17 cellular contexts compared by ENCODE assay signal in genomic region chr2:95041824-95042442, GRCh38. TPM values are rescaled to one million over a fixed set of nuclear protein-coding genes. Genes with fewer than 3 reads are reported as not detected.
DNase-seq lines count a peak whose midpoint lies in the region; ATAC-seq lines count a peak whose summit lies in the region.
"Had no signal": no experiment of that assay in that cellular context is flagged by ENCODE, and none has a peak within 500 bp of the region (broad histone marks: within the 10 kb centered on the region; RNA-seq: fewer than 3 reads in every experiment).

No MANE protein-coding gene starts in this region.

- H3K4me3 Mint-ChIP-seq in activated CD4-positive, alpha-beta memory T cell treated with anti-CD3 and anti-CD28 coated beads for 36 hours, result peak overlapping the region; percentile 43
- H3K4me3 Mint-ChIP-seq: naive B cell had no signal

- peaks cover 12% of the 10 kb centered on the region for H3K36me3 Mint-ChIP-seq in activated CD4-positive, alpha-beta memory T cell treated with anti-CD3 and anti-CD28 coated beads for 36 hours

- POLR2A ChIA-PET in activated CD4-positive, alpha-beta memory T cell treated with anti-CD3 and anti-CD28 coated beads for 36 hours (lab: Charles Lee), result interaction anchor here (0.7 to 1.1 kb wide), 7 partner anchors 10 to 225 kb away, joined by 3 to 6 read pairs (median 4); partner anchors contain the start of gene MAL

- ATAC-seq in GM18511 (IDR thresholded peaks at IDR 0.05; ENCODE audit: unreplicated experiment) (peak; percentile 42), GM19463 (IDR thresholded peaks at IDR 0.05; ENCODE audit: unreplicated experiment) (peak; percentile 42), HG02870 (IDR thresholded peaks at IDR 0.05; ENCODE audit: unreplicated experiment) (no peak)
- ATAC-seq: left colon had no signal

- peak; percentile 65 for DNase-seq in activated CD4-positive, alpha-beta memory T cell treated with anti-CD3 and anti-CD28 coated beads for 36 hours
- DNase-seq in CD1c-positive myeloid dendritic cell (ENCODE audit: extremely low spot score) (no peak), GM03348 (ENCODE audit: low spot score) (no peak)
- DNase-seq: left colon; naive B cell; NCI-H2227 treated with DMSO at 0.1 percent for 48 hours; SK-N-SH; stimulated activated CD4-positive, alpha-beta T cell treated with anti-CD3 and anti-CD28 coated beads, Interleukin-1b, Interleukin-23, amount 100 ng/mL, for 48 hours; upper lobe of left lung had no signal

- CTCF ChIA-PET in activated CD4-positive, alpha-beta memory T cell treated with anti-CD3 and anti-CD28 coated beads for 36 hours (lab: Charles Lee), result interaction anchor here (0.9 to 7.0 kb wide), 9 partner anchors 9 to 85 kb away, joined by 3 to 49 read pairs (median 4); no protein-coding TSS in a partner anchor

- peak overlapping the region; percentile 87 for H3K27ac ChIP-seq in layer of hippocampus (ENCODE audit: low read depth, low read length)
- H3K27ac ChIP-seq: BLaER1 treated with 17β-estradiol and CSF1 and Interleukin-3, amounts not matched to agents 10 nM and 100 nM; hepatocyte; VCaP had no signal

- intact Hi-C loops in activated CD4-positive, alpha-beta memory T cell treated with anti-CD3 and anti-CD28 coated beads for 36 hours (cut with micrococcal nuclease), result loop anchor here (1.0 to 2.0 kb wide), 2 partner anchors 16 to 33 kb away; no protein-coding TSS in a partner anchor

- H3K4me1 Mint-ChIP-seq in activated CD4-positive, alpha-beta memory T cell treated with anti-CD3 and anti-CD28 coated beads for 36 hours (ENCODE audit: low read depth), result peaks cover 85% of the 10 kb centered on the region

- H3K27me3 Mint-ChIP-seq in activated CD4-positive, alpha-beta memory T cell treated with anti-CD3 and anti-CD28 coated beads for 36 hours, result no peaks in the 10 kb centered on the region

- H3K9me3 Mint-ChIP-seq in activated CD4-positive, alpha-beta memory T cell treated with anti-CD3 and anti-CD28 coated beads for 36 hours, result peaks cover 19% of the 10 kb centered on the region

- H3K27me3 ChIP-seq in layer of hippocampus (ENCODE audit: control insufficient read depth, insufficient read depth, low read length), result no peaks in the 10 kb centered on the region
- H3K27me3 ChIP-seq: BLaER1 treated with 17β-estradiol and CSF1 and Interleukin-3, amounts not matched to agents 10 nM and 100 nM; hepatocyte; upper lobe of left lung had no signal

- H3K27ac Mint-ChIP-seq in activated CD4-positive, alpha-beta memory T cell treated with anti-CD3 and anti-CD28 coated beads for 36 hours, result peak overlapping the region; percentile 87

RNA-seq across cellular contexts. Expression of gene MAL, which starts 16.4 kb away (rescaled TPM):
- total RNA-seq in activated CD4-positive, alpha-beta memory T cell treated with anti-CD3 and anti-CD28 coated beads for 36 hours, result 10 to 100 TPM; 63.5 to 63.6 TPM
- total RNA-seq: pulmonary artery endothelial cell had no signal
